11 cellular contexts compared by ENCODE assay signal in the genomic region with DNA sequence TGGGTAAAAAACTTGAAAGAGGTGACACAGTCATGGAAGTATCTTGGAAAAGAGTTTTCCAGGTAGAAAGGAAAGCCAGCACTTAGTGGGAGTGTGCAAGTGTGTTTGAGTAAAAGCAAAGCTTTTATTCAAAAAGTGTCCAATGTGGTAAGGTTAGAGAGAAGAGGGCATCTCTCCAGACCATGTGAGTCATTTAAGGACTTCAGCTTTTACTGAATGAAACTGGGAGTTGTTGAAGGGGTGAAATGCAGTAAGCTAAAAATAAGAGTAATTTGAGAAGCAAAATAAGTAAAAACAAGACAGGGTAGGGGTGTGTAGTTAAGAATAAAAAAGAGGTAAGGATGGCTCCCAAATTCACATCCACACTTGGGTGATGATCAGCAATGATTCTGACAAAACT.
DNase-seq lines count a peak whose midpoint lies in the region; ATAC-seq, FAIRE-seq and TF ChIP-seq lines count a peak whose summit lies in the region.
"Had no signal": no experiment of that assay in that cellular context is flagged by ENCODE, and none has a peak within 500 bp of the region (broad histone marks: within the 10 kb centered on the region; RNA-seq: fewer than 3 reads in every experiment).

No MANE protein-coding gene starts in this region.

- H3K9ac ChIP-seq in kidney (ENCODE audit: low read length in 2 of 2): no peak overlapping the region

- CTCF ChIA-PET in GM10248 (lab: Yijun Ruan, JAX): no interaction called here

- no peak overlapping the region for H3K27ac ChIP-seq in gastrocnemius medialis
- H3K27ac ChIP-seq in kidney (ENCODE audit: low read depth in 2 of 2, low read length in 2 of 2): no peak overlapping the region

- POLR2A ChIA-PET in GM10248 (lab: Yijun Ruan, JAX): interaction anchor here (0.5 kb wide), 1 partner anchor 50 kb away, joined by 3 read pairs; no protein-coding TSS in a partner anchor

- TF ChIP-seq CTCF in GM10248 (IDR thresholded peaks at IDR 0.05; ENCODE audit: control extremely low read depth, extremely low read depth, low read depth, missing control alignments) (no peak), gastrocnemius medialis (IDR thresholded peaks at IDR 0.05 in 4 of 5, conservative IDR thresholded peaks at IDR 0.05 in 1 of 5) (no peak), kidney (IDR thresholded peaks at IDR 0.05; ENCODE audit: borderline replicate concordance, extremely low read depth, insufficient read depth) (no peak)

- in situ Hi-C loops in gastrocnemius medialis (cut with MboI; ENCODE audit: low sequenced_read_pairs in 4 of 4): no loop called here

- H3K4me3 ChIP-seq in gastrocnemius medialis (no peak overlapping the region), kidney (ENCODE audit: low read length in 2 of 2) (no peak overlapping the region)

- H3K27me3 ChIP-seq in gastrocnemius medialis: no peaks in the 10 kb centered on the region

- ATAC-seq in GM19455 (IDR thresholded peaks at IDR 0.05; ENCODE audit: unreplicated experiment) (peak; percentile 95), HG02884 (IDR thresholded peaks at IDR 0.05; ENCODE audit: unreplicated experiment) (peak; percentile 100), HG03575 (IDR thresholded peaks at IDR 0.05; ENCODE audit: extremely low read depth, insufficient number of reproducible peaks, low FRiP score, unreplicated experiment) (peak; percentile 97), gastrocnemius medialis (no peak)

- no peaks in the 10 kb centered on the region for H3K9me3 ChIP-seq in gastrocnemius medialis
- no peaks in the 10 kb centered on the region for H3K9me3 ChIP-seq in kidney (ENCODE audit: control insufficient read depth in 1 of 2, low read length in 2 of 2)

- no peak for TF ChIP-seq POLR2A in gastrocnemius medialis (IDR thresholded peaks at IDR 0.05)

- H3K4me1 ChIP-seq in gastrocnemius medialis (peaks cover 0 to 5% of the 10 kb centered on the region in 2 donors), kidney (ENCODE audit: control insufficient read depth in 1 of 2, insufficient read depth in 1 of 2, low read depth in 1 of 2, low read length in 2 of 2) (no peaks in the 10 kb centered on the region)

- FAIRE-seq in kidney (lab: Jason Lieb, UNC): no peak
- FAIRE-seq: small intestine had no signal

- H3K36me3 ChIP-seq in gastrocnemius medialis (no peaks in the 10 kb centered on the region), kidney (ENCODE audit: control insufficient read depth in 1 of 2, insufficient read depth in 2 of 2, low read length in 2 of 2) (no peaks in the 10 kb centered on the region)

- intact Hi-C loops in gastrocnemius medialis (cut with DNase I; ENCODE audit: low total_unique reads): no loop called here
- intact Hi-C loops in kidney (cut with DNase I): no loop called here

- DNase-seq in GM10248 (ENCODE audit: extremely low spot score) (peak; percentile 6), NCI-H748 treated with DMSO at 0.1 percent for 48 hours (lab: John Stamatoyannopoulos, UW) (no peak), gastrocnemius medialis (no peak), kidney (no peak)
- DNase-seq in NK-92 treated with Interleukin-12 subunit alpha and Interleukin-12 subunit beta, amount 100 ng/mL, for 24 hours (lab: John Stamatoyannopoulos, UW): no peak
- DNase-seq: ACHN, NCI-H1105 treated with DMSO at 0.1 percent for 48 hours, small intestine had no signal

Comparison
In these comparisons a context has a peak if more than half of its experiments do, and no peak if none do; other contexts are left out.
1. ATAC-seq: peak in GM19455 (single experiment), HG02884 (single experiment) and HG03575 (single experiment); none in gastrocnemius medialis (0 of 2).